Comparison of ENCODE assay signal across 33 cellular contexts in the genomic region with DNA sequence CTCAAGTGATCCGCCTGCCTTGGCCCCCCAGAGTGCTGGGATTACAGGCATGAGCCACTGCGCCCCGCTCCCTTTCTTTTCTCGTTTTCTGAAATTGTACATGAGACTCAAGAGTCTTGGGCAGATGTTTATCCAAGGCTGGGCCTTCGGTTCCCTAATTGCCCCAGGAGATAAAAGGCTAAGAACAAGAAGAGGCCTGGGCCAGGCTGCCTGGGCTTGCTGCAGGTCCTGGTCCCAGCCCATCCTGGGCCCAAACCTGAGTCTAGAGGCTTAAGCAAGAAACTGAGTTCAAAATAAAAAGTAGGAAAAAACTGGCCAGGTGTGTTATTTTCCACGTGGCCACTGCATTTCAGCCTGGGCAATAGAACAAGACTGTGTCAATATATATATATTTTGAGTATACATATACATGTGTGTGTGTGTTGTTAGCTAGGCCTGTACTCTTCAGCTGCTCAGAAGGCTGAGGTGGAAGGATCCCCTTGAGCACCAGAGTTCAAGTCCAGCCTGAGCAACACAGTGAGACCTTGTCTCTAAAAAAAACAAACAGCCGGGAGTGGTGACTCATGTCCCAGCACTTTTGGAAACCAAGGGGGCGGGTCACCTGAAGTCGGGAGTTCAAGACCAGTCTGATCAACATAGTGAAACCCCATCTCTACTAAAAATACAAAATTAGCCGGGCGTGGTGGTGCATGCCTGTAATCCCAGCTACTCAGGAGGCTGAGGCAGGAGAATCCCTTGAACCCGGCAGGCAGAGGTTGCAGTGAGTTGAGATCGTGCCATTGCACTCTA. TPM values are rescaled to one million over a fixed set of nuclear protein-coding genes. Genes with fewer than 3 reads are reported as not detected.
A peak's percentile ranks its signal among the peaks of the same experiment; 100 is the strongest.
DNase-seq lines count a peak whose midpoint lies in the region; ATAC-seq, FAIRE-seq and TF ChIP-seq lines count a peak whose summit lies in the region.
"Had no signal": no experiment of that assay in that cellular context is flagged by ENCODE, and none has a peak within 500 bp of the region (broad histone marks: within the 10 kb centered on the region; RNA-seq: fewer than 3 reads in every experiment).

No MANE protein-coding gene starts in this region.

- peaks cover 13 to 25% of the 10 kb centered on the region in 2 experiments for H3K4me1 ChIP-seq in HCT116 (ENCODE audit: control insufficient read depth in 1 of 2, insufficient read depth in 2 of 2, low read length in 2 of 2)
- H3K4me1 ChIP-seq in RWPE2 (ENCODE audit: insufficient read depth, poor library complexity, severe bottlenecking) = no peaks in the 10 kb centered on the region
- H3K4me1 ChIP-seq: parathyroid adenoma, upper lobe of right lung had no signal

- no peak overlapping the region for H3K27ac Mint-ChIP-seq in HFFc6
- H3K27ac Mint-ChIP-seq: activated naive CD4-positive, alpha-beta T cell treated with anti-CD3 and anti-CD28 coated beads, Interleukin-2, amount 50 U/mL, for 24 hours; activated T-helper 2 cell treated with anti-CD3 and anti-CD28 coated beads, Interferon-gamma antibody, Interleukin-2, Interleukin-4, amounts not matched to agents 10 μg/mL and 5 μg/mL and 100 μg/mL, durations not matched to agents 14 hours and 24 hours and 36 hours; CD4-positive, CD25-positive, alpha-beta regulatory T cell; immature natural killer cell; T-helper 2 cell treated with Interferon-gamma antibody and Interleukin-4, amounts not matched to agents 5 μg/mL and 100 μg/mL, for 36 hours had no signal

- no peak overlapping the region for H3K27ac ChIP-seq in HCT116 (ENCODE audit: low read depth, low read length)
- H3K27ac ChIP-seq in RWPE2 (ENCODE audit: poor library complexity, severe bottlenecking) = no peak overlapping the region
- H3K27ac ChIP-seq: 22Rv1, brain microvascular endothelial cell, parathyroid adenoma, upper lobe of right lung, WERI-Rb-1 had no signal

- ATAC-seq in HCT116 (peak; percentile 62), RWPE2 (ENCODE audit: low read depth) (peak; percentile 36; the same call in 1 of the 3 replicates), GM18502 (IDR thresholded peaks at IDR 0.05; ENCODE audit: poor library complexity, unreplicated experiment) (no peak)
- ATAC-seq: GM12878, upper lobe of right lung had no signal

- H3K9me2 ChIP-seq in HCT116 (ENCODE audit: insufficient read depth) = no peaks in the 10 kb centered on the region

- no peak for TF ChIP-seq POLR2A in HCT116 (IDR thresholded peaks at IDR 0.05; ENCODE audit: borderline replicate concordance, extremely low read depth, insufficient read depth, insufficient read length)

- no peaks in the 10 kb centered on the region for H3K27me3 ChIP-seq in HCT116 (ENCODE audit: insufficient read depth, low read length)
- peaks cover 2% of the 10 kb centered on the region for H3K27me3 ChIP-seq in RWPE2 (ENCODE audit: insufficient read depth, poor library complexity, severe bottlenecking)

- H3K4me3 Mint-ChIP-seq in HFFc6 = no peak overlapping the region
- H3K4me3 Mint-ChIP-seq: activated naive CD4-positive, alpha-beta T cell treated with anti-CD3 and anti-CD28 coated beads, Interleukin-2, amount 50 U/mL, for 24 hours; immature natural killer cell; neural crest cell; T-helper 2 cell treated with Interferon-gamma antibody and Interleukin-4, amounts not matched to agents 5 μg/mL and 100 μg/mL, for 36 hours had no signal

- RAD21 ChIA-PET in HCT116 (lab: Charles Lee; ENCODE audit: low non-redundant PET in 1 of 2, low total read pairs in 2 of 2, uncharacterized antibody in 2 of 2, unreplicated experiment in 2 of 2) = interaction anchor here in 1 of 2 experiments (0.7 kb wide), 1 partner anchor 294 kb away, joined by 4 read pairs; no protein-coding TSS in a partner anchor

- H2AFZ ChIP-seq in HCT116 (ENCODE audit: low read depth, low read length, poor library complexity, severe bottlenecking) = no peak overlapping the region
- H2AFZ ChIP-seq: parathyroid adenoma had no signal

- no peak for FAIRE-seq in urothelium cell line (lab: Jason Lieb, UNC)
- FAIRE-seq: GM12878, small intestine had no signal

- TF ChIP-seq RAD21 in HCT116 (IDR thresholded peaks at IDR 0.05; ENCODE audit: low read depth) = no peak

- peak overlapping the region; percentile 46; the same call in 1 of the 2 replicates for H3K4me2 ChIP-seq in HCT116 (ENCODE audit: low read length)

- H3K36me3 Mint-ChIP-seq in HFFc6 (ENCODE audit: low read depth) = no peaks in the 10 kb centered on the region
- H3K36me3 Mint-ChIP-seq: activated naive CD4-positive, alpha-beta T cell treated with anti-CD3 and anti-CD28 coated beads, Interleukin-2, amount 50 U/mL, for 24 hours; CD4-positive, CD25-positive, alpha-beta regulatory T cell; immature natural killer cell had no signal

- H3K9me3 ChIP-seq in HCT116 (ENCODE audit: control insufficient read depth in 1 of 2, insufficient read depth in 1 of 2, low read depth in 1 of 2, low read length in 2 of 2) = no peaks in the 10 kb centered on the region
- no peaks in the 10 kb centered on the region for H3K9me3 ChIP-seq in RWPE2 (ENCODE audit: severe bottlenecking)
- H3K9me3 ChIP-seq: upper lobe of right lung had no signal

- 0 out of 2 replicates have a peak, but pooled peaks cover 6% of the 10 kb centered on the region for H3K4me1 Mint-ChIP-seq in HFFc6 (ENCODE audit: low read depth)
- H3K4me1 Mint-ChIP-seq: activated naive CD4-positive, alpha-beta T cell treated with anti-CD3 and anti-CD28 coated beads, Interleukin-2, amount 50 U/mL, for 24 hours; neural crest cell had no signal

- no peaks in the 10 kb centered on the region for H4K20me1 ChIP-seq in HCT116 (ENCODE audit: insufficient read depth)

- peaks cover 20% of the 10 kb centered on the region for H3K27me3 Mint-ChIP-seq in HFFc6 (ENCODE audit: insufficient read depth)
- H3K27me3 Mint-ChIP-seq: activated naive CD4-positive, alpha-beta T cell treated with anti-CD3 and anti-CD28 coated beads, Interleukin-2, amount 50 U/mL, for 24 hours had no signal

- POLR2A ChIA-PET in HCT116 (lab: Charles Lee) = no interaction called here

- intact Hi-C loops in HCT116 (cut with micrococcal nuclease) = no loop called here

- CTCF ChIA-PET in HCT116 (lab: Charles Lee) = no interaction called here

- no peaks in the 10 kb centered on the region for H3K79me2 ChIP-seq in HCT116 (ENCODE audit: insufficient read depth, low read length)
- H3K79me2 ChIP-seq: parathyroid adenoma had no signal

- TF ChIP-seq CTCF in HCT116 (IDR thresholded peaks at IDR 0.05 in 2 of 3, conservative IDR thresholded peaks at IDR 0.05 in 1 of 3; ENCODE audit: borderline replicate concordance in 1 of 3, insufficient read depth in 1 of 3, low read depth in 2 of 3, low read length in 2 of 3) (no peak), RWPE2 (IDR thresholded peaks at IDR 0.05; ENCODE audit: poor library complexity, severe bottlenecking) (no peak), fibroblast of mammary gland (conservative IDR thresholded peaks at IDR 0.05; ENCODE audit: control insufficient read depth, insufficient read depth, low read depth, low read length) (no peak), HFFc6 (IDR thresholded peaks at IDR 0.05) (no peak)

- H3K9ac ChIP-seq in HCT116 (ENCODE audit: low read length) = no peak overlapping the region
- H3K9ac ChIP-seq: parathyroid adenoma had no signal

- H3K4me3 ChIP-seq in HCT116 (replicated peaks in 1 of 2; ENCODE audit: low read depth in 1 of 2, low read length in 2 of 2) = no peak overlapping the region
- H3K4me3 ChIP-seq in RWPE2 (ENCODE audit: severe bottlenecking) = no peak overlapping the region
- H3K4me3 ChIP-seq in fibroblast of mammary gland (ENCODE audit: control insufficient read depth, low read depth, low read length) = no peak overlapping the region
- H3K4me3 ChIP-seq: GM12878, upper lobe of right lung had no signal

- H3K36me3 ChIP-seq in HCT116 (ENCODE audit: control insufficient read depth in 1 of 2, insufficient read depth in 2 of 2, low read length in 2 of 2) (no peaks in the 10 kb centered on the region), RWPE2 (ENCODE audit: low read depth) (no peaks in the 10 kb centered on the region)
- H3K36me3 ChIP-seq: brain microvascular endothelial cell, upper lobe of right lung, WERI-Rb-1 had no signal

- no TSS peak for BruUV-seq in HCT116 (replicated peaks; lab: Mats Ljungman, UMichigan)

- H3K9me3 Mint-ChIP-seq in HFFc6 = no peaks in the 10 kb centered on the region
- H3K9me3 Mint-ChIP-seq: activated naive CD4-positive, alpha-beta T cell treated with anti-CD3 and anti-CD28 coated beads, Interleukin-2, amount 50 U/mL, for 24 hours; activated T-helper 2 cell treated with anti-CD3 and anti-CD28 coated beads, Interferon-gamma antibody, Interleukin-2, Interleukin-4, amounts not matched to agents 10 μg/mL and 5 μg/mL and 100 μg/mL, durations not matched to agents 14 hours and 24 hours and 36 hours; immature natural killer cell; neural crest cell; T-helper 2 cell treated with Interferon-gamma antibody and Interleukin-4, amounts not matched to agents 5 μg/mL and 100 μg/mL, for 36 hours had no signal

- DNase-seq in DMS53 (lab: John Stamatoyannopoulos, UW) = peak; percentile 28
- DNase-seq in DMS53 treated with DMSO at 0.1 percent for 48 hours (lab: John Stamatoyannopoulos, UW; ENCODE audit: unreplicated experiment) = no peak
- DNase-seq in HCT116 (ENCODE audit: low read depth, low spot score) = no peak
- DNase-seq in RWPE2 (ENCODE audit: low spot score) = no peak
- DNase-seq in fibroblast of mammary gland (ENCODE audit: low read depth) = peak; percentile 29
- DNase-seq in HFFc6 = no peak
- no peak for DNase-seq in urothelium cell line (ENCODE audit: low spot score)
- DNase-seq: activated CD4-positive, alpha-beta T cell treated with anti-CD3 and anti-CD28 coated beads for 48 hours; activated CD8-positive, alpha-beta memory T cell treated with anti-CD3 and anti-CD28 coated beads for 24 hours; activated T-cell treated with anti-CD3 and anti-CD28 coated beads for 4 hours; amygdala; brain microvascular endothelial cell; CD4-positive, CD25-positive, alpha-beta regulatory T cell; immature natural killer cell; KBM-7; mesenchymal stem cell; MV-4-11; NCI-H146; NCI-H2107; retina; SIG-M5; small intestine; stimulated activated naive CD4-positive, alpha-beta T cell treated with Interleukin-2 at 50 U/mL for 16 hours; upper lobe of right lung; WERI-Rb-1 had no signal

TF ChIP-seq in HCT116, 20 proteins besides CTCF, POLR2A, EP300 and RAD21:
- peak; percentile 33; the same call in 1 of the 2 replicates for TF ChIP-seq EGR1 (IDR thresholded peaks at IDR 0.05; ENCODE audit: low read depth)
- no peak for TF ChIP-seq ATF3 (IDR thresholded peaks at IDR 0.05)
- no peak for TF ChIP-seq SRF (IDR thresholded peaks at IDR 0.05; ENCODE audit: low read depth)
- TF ChIP-seq JUND (IDR thresholded peaks at IDR 0.05) = peak; percentile 29; the same call in 1 of the 2 replicates

RNA-seq across cellular contexts. Expression of gene CLUH, which starts 6.8 kb away (rescaled TPM):
- 175 TPM for total RNA-seq in HCT116 (2021; ENCODE audit: unreplicated experiment)
- 66.9 and 80.7 TPM in 2 replicates for polyA plus RNA-seq in HCT116 (2012)
- 10 to 100 TPM; 42.7 to 62.9 (median 48.6) TPM for total RNA-seq in HFFc6 (2021; fragmentation: NEBNext Ultra II Directional; extraction: Animal tissue kit (Norgen Biotek cat#: 25700))

RNA-seq across cellular contexts. Expression of gene CCDC92B, which starts 31.1 kb away (rescaled TPM):
- total RNA-seq in HCT116 (2021; ENCODE audit: unreplicated experiment) = 0.17 TPM
- polyA plus RNA-seq in HCT116 (2012) = 0.02 and 0.10 TPM in 2 replicates
- total RNA-seq in HFFc6 (2021; fragmentation: NEBNext Ultra II Directional; extraction: Animal tissue kit (Norgen Biotek cat#: 25700)) = not detected
- total RNA-seq: GM12878 had no signal
- polyA plus RNA-seq: CD4-positive, CD25-positive, alpha-beta regulatory T cell; GM12878; immature natural killer cell had no signal

Comparison
In these comparisons a context has a peak if more than half of its experiments do, and no peak if none do; other contexts are left out.
1. DNase-seq: peak in DMS53 (single experiment) and fibroblast of mammary gland (single experiment); none in DMS53 treated with DMSO at 0.1 percent for 48 hours (single experiment), HCT116 (single experiment), RWPE2 (single experiment), HFFc6 (single experiment) and urothelium cell line (single experiment).